ENCODE assay signal across 1 cellular context in the genomic region with DNA sequence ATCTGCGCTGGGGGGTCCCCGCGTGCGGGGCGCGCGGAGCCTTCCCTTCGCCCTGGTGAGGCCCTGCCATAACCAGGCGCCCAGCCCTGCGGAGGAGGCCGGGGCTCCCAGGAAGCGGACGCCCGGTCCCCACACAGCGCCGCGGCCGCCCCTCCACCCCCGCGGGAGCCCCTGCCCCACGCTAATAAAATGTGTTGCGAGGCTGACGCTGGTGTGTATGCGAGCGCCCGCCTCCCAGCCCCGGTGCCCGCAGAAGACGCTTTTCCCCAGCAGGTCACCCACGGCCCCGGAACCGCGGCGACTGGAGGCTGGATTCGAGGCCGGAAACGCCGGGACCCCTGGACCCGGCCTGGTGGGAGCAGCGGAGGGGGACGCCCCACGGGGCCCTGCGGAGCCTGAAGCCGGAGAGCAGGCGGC.
TF ChIP-seq lines count a peak whose summit lies in the region.

No MANE protein-coding gene starts in this region.

TF ChIP-seq in WTC11, 78 proteins besides CTCF, POLR2A, EP300 and RAD21 (continued from another document):
- TF ChIP-seq AFF4 (CRISPR knock-in tag; IDR thresholded peaks at IDR 0.05; ENCODE audit: borderline replicate concordance) (no peak), TP53 (CRISPR knock-in tag; IDR thresholded peaks at IDR 0.05) (no peak), IRF2 (CRISPR knock-in tag; IDR thresholded peaks at IDR 0.05; ENCODE audit: borderline replicate concordance, low read depth) (no peak), SMAD3 (CRISPR knock-in tag; IDR thresholded peaks at IDR 0.05; ENCODE audit: borderline replicate concordance) (no peak), SP1 (CRISPR knock-in tag; conservative IDR thresholded peaks at IDR 0.05) (no peak), RORB (CRISPR knock-in tag; IDR thresholded peaks at IDR 0.05) (no peak), USF2 (CRISPR knock-in tag; IDR thresholded peaks at IDR 0.05) (no peak), NFYB (CRISPR knock-in tag; conservative IDR thresholded peaks at IDR 0.05; ENCODE audit: low read depth) (no peak), ZNF232 (CRISPR knock-in tag; IDR thresholded peaks at IDR 0.05) (no peak), ZNF138 (CRISPR knock-in tag; conservative IDR thresholded peaks at IDR 0.05) (no peak), ELF4 (CRISPR knock-in tag; IDR thresholded peaks at IDR 0.05; ENCODE audit: low read depth) (no peak), ZNF317 (CRISPR knock-in tag; IDR thresholded peaks at IDR 0.05; ENCODE audit: borderline replicate concordance, low read depth) (no peak), ETV6 (CRISPR knock-in tag; IDR thresholded peaks at IDR 0.05) (no peak), FOXJ3 (CRISPR knock-in tag; IDR thresholded peaks at IDR 0.05; ENCODE audit: borderline replicate concordance) (no peak), ATF1 (CRISPR knock-in tag; IDR thresholded peaks at IDR 0.05) (no peak)
TF ChIP-seq in WTC11: peak in this region for 0.
